In genomic region chr9:91008568-91008967, GRCh38 we compare ENCODE assay signal across 35 cellular contexts.
"Had no signal": no experiment of that assay in that cellular context is flagged by ENCODE, and none has a peak within 500 bp of the region (broad histone marks: within the 10 kb centered on the region; RNA-seq: fewer than 3 reads in every experiment).

No MANE protein-coding gene starts in this region.

- H3K4me3 ChIP-seq: MG63 had no signal

- H3K27me3 ChIP-seq: MG63 had no signal

- DNase-seq: Karpas-422, Kasumi-1, KG1, MG63, MM.1S, MV-4-11, NCI-H1048, NCI-H1092, NCI-H1092 treated with DMSO at 0.1 percent for 48 hours, NCI-H1105, NCI-H1105 treated with DMSO at 0.1 percent for 48 hours, NCI-H1417, NCI-H1417 treated with DMSO at 0.1 percent for 48 hours, NCI-H1436, NCI-H1436 treated with DMSO at 0.1 percent for 48 hours, NCI-H146, NCI-H1694, NCI-H1694 treated with DMSO at 0.1 percent for 48 hours, NCI-H187, NCI-H187 treated with DMSO at 0.1 percent for 48 hours, NCI-H1930, NCI-H2029, NCI-H2029 treated with DMSO at 0.1 percent for 48 hours, NCI-H2081, NCI-H2081 treated with DMSO at 0.1 percent for 48 hours, NCI-H2107, NCI-H2171, NCI-H2171 treated with DMSO at 0.1 percent for 48 hours, NCI-H2227 treated with DMSO at 0.1 percent for 48 hours, NCI-H226, NCI-H345, NCI-H446, NCI-H446 treated with DMSO at 0.1 percent for 48 hours, NCI-H510A had no signal

- H3K27ac ChIP-seq: KMS-11 had no signal

- H3K4me2 ChIP-seq: KMS-11 had no signal

- H3K36me3 ChIP-seq: MG63 had no signal

- H3K9me3 ChIP-seq: MG63 had no signal
